In genomic region chr14:77296155-77296554, GRCh38 we compare ENCODE assay signal across 34 cellular contexts. TPM values are rescaled to one million over a fixed set of nuclear protein-coding genes. Genes with fewer than 3 reads are reported as not detected.
DNase-seq lines count a peak whose midpoint lies in the region; ATAC-seq, FAIRE-seq and TF ChIP-seq lines count a peak whose summit lies in the region.
"Had no signal": no experiment of that assay in that cellular context is flagged by ENCODE, and none has a peak within 500 bp of the region (broad histone marks: within the 10 kb centered on the region; RNA-seq: fewer than 3 reads in every experiment).

No MANE protein-coding gene starts in this region.

- no peaks in the 10 kb centered on the region for H3K27me3 ChIP-seq in BE2C

- TF ChIP-seq RAD21 in Ishikawa (IDR thresholded peaks at IDR 0.05; ENCODE audit: low read depth) = no peak

- ATAC-seq in GM18907 (IDR thresholded peaks at IDR 0.05; ENCODE audit: unreplicated experiment) = no peak
- ATAC-seq: A549; CD8-positive, alpha-beta T cell; GM12878; HCT116; Panc1 had no signal

- peaks cover 4% of the 10 kb centered on the region for H3K36me3 ChIP-seq in BE2C

- H3K27ac ChIP-seq in substantia nigra (ENCODE audit: low read depth, low read length, poor library complexity, severe bottlenecking) = peak overlapping the region; percentile 3
- H3K27ac ChIP-seq: A549, C4-2B, HL-60, SK-N-MC had no signal

- TF ChIP-seq EP300 in Ishikawa (IDR thresholded peaks at IDR 0.05; ENCODE audit: borderline replicate concordance) = no peak

- no peak for FAIRE-seq in GM12892 (lab: Jason Lieb, UNC)
- FAIRE-seq: A549, GM12878, GM19239 had no signal

- DNase-seq in BE2C = peak; percentile 78
- DNase-seq in mesenteric fat pad (ENCODE audit: low spot score) = peak; percentile 35
- DNase-seq in substantia nigra (lab: John Stamatoyannopoulos, UW) = peak in 3 of 49 donors; percentile 13 to 81 (median 16)
- DNase-seq in D341Med (ENCODE audit: low spot score) = no peak
- DNase-seq in GM12892 (ENCODE audit: insufficient read length) = no peak
- DNase-seq: AML-193; Caco-2; CD8-positive, alpha-beta T cell; DMS 273 treated with DMSO at 0.1 percent for 48 hours; DMS79; EL; GDM1; Kasumi-1; NCI-H1092 treated with DMSO at 0.1 percent for 48 hours; NCI-H1436 treated with DMSO at 0.1 percent for 48 hours; NCI-H187 treated with DMSO at 0.1 percent for 48 hours; NCI-H2171 treated with DMSO at 0.1 percent for 48 hours; NCI-H446; NCI-H524 treated with DMSO at 0.1 percent for 48 hours; NCI-H774; SHP77 treated with DMSO at 0.1 percent for 48 hours had no signal

- no peaks in the 10 kb centered on the region; the same call in 1 of the 2 replicates for H3K4me1 ChIP-seq in BE2C
- H3K4me1 ChIP-seq: Caco-2 had no signal

- no peak for TF ChIP-seq POLR2A in GM12892 (IDR thresholded peaks at IDR 0.05; ENCODE audit: low read depth, low read length)

- no peak overlapping the region for H3K4me3 ChIP-seq in BE2C (ENCODE audit: low read depth, low read length)
- H3K4me3 ChIP-seq: A549, GM12878, SK-N-MC had no signal

- no peak for TF ChIP-seq CTCF in BE2C (IDR thresholded peaks at IDR 0.05; ENCODE audit: low read depth, low read length)

- H3K9me3 ChIP-seq in BE2C = no peaks in the 10 kb centered on the region
- H3K9me3 ChIP-seq: A549, Caco-2 had no signal

TF ChIP-seq in Ishikawa, 13 proteins besides CTCF, POLR2A, EP300 and RAD21:
- no peak for TF ChIP-seq ZBTB7A (IDR thresholded peaks at IDR 0.05; ENCODE audit: low read depth)
- TF ChIP-seq FOXM1 (IDR thresholded peaks at IDR 0.05; ENCODE audit: borderline replicate concordance, low read depth) = no peak
- TF ChIP-seq NFIC (IDR thresholded peaks at IDR 0.05) = peak; percentile 43; the same call in 1 of the 2 replicates
- no peak for TF ChIP-seq REST (IDR thresholded peaks at IDR 0.05; ENCODE audit: low read depth)
- no peak for TF ChIP-seq YY1 (IDR thresholded peaks at IDR 0.05; ENCODE audit: low read depth)
TF ChIP-seq in Ishikawa: peak in this region for 1.

RNA-seq across cellular contexts. Expression of gene POMT2, which starts 24.5 kb away (rescaled TPM):
- 49.0 TPM for polyA plus RNA-seq in BE2C (2012; ENCODE audit: insufficient read depth, insufficient read length, low read depth)
- total RNA-seq in mesenteric fat pad = 27.2 TPM
- polyA plus RNA-seq in GM12892 (2012; ENCODE audit: missing spikeins) = 4.1 TPM

RNA-seq across cellular contexts. Expression of gene GSTZ1, which starts 24.7 kb away (rescaled TPM):
- polyA plus RNA-seq in BE2C (2012; ENCODE audit: insufficient read depth, insufficient read length, low read depth) = 13.9 TPM
- total RNA-seq in mesenteric fat pad = 12.0 TPM
- 29.0 TPM for polyA plus RNA-seq in GM12892 (2012; ENCODE audit: missing spikeins)

RNA-seq across cellular contexts. Expression of gene NGB, which starts 25.1 kb away (rescaled TPM):
- not detected for polyA plus RNA-seq in BE2C (2012; ENCODE audit: insufficient read depth, insufficient read length, low read depth)
- total RNA-seq in mesenteric fat pad = not detected
- not detected for polyA plus RNA-seq in GM12892 (2012; ENCODE audit: missing spikeins)
- total RNA-seq: Caco-2; CD8-positive, alpha-beta T cell; GM12878; H4; M059J; OCI-LY7 had no signal
- polyA plus RNA-seq: A549 had no signal

Comparison
In these comparisons a context has a peak if more than half of its experiments do, and no peak if none do; other contexts are left out.
1. DNase-seq: peak in BE2C (single experiment) and mesenteric fat pad (single experiment); none in D341Med (single experiment) and GM12892 (single experiment).